Comparison of ENCODE assay signal across 8 cellular contexts in genomic region chr19:10086904-10087256, GRCh38. TPM values are rescaled to one million over a fixed set of nuclear protein-coding genes. Genes with fewer than 3 reads are reported as not detected.
A peak's percentile ranks its signal among the peaks of the same experiment; 100 is the strongest.
DNase-seq lines count a peak whose midpoint lies in the region; ATAC-seq and TF ChIP-seq lines count a peak whose summit lies in the region.

No MANE protein-coding gene starts in this region.

- H3K27me3 ChIP-seq in esophagus squamous epithelium, result no peaks in the 10 kb centered on the region
- H3K27me3 ChIP-seq in trophoblast cell (ENCODE audit: insufficient read depth, low read length), result peaks cover 19% of the 10 kb centered on the region

- H3K9ac ChIP-seq in trophoblast cell (ENCODE audit: low read length), result no peak overlapping the region

- no peaks in the 10 kb centered on the region for H3K79me2 ChIP-seq in trophoblast cell (ENCODE audit: control insufficient read depth, insufficient read depth, low read length, poor library complexity)

- no peak overlapping the region for H4K12ac ChIP-seq in trophoblast cell (ENCODE audit: low read depth, low read length)

- no peak overlapping the region for H2AK5ac ChIP-seq in trophoblast cell (ENCODE audit: low read length)

- no peak for TF ChIP-seq CTCF in esophagus squamous epithelium (IDR thresholded peaks at IDR 0.05)

- H4K8ac ChIP-seq in trophoblast cell (ENCODE audit: low read depth, low read length), result no peak overlapping the region

- H3K36me3 ChIP-seq in esophagus squamous epithelium, result peaks cover 0 to 31% (median 10%) of the 10 kb centered on the region in 3 donors
- no peaks in the 10 kb centered on the region for H3K36me3 ChIP-seq in trophoblast cell (ENCODE audit: control insufficient read depth in 1 of 2, insufficient read depth in 2 of 2, low read length in 2 of 2)

- H3K9me3 ChIP-seq in esophagus squamous epithelium, result no peaks in the 10 kb centered on the region
- H3K9me3 ChIP-seq in trophoblast cell (ENCODE audit: insufficient read depth, low read depth, low read length), result peaks cover 5% of the 10 kb centered on the region

- H3K4ac ChIP-seq in trophoblast cell (ENCODE audit: low read depth, low read length), result no peak overlapping the region

- H2BK5ac ChIP-seq in trophoblast cell (ENCODE audit: low read depth, low read length, poor library complexity), result no peak overlapping the region

- H3K4me3 ChIP-seq in GM08714 (ENCODE audit: low read length), result peak overlapping the region; percentile 89
- peak overlapping the region; percentile 89 to 99 (median 99) for H3K4me3 ChIP-seq in esophagus squamous epithelium
- no peak overlapping the region for H3K4me3 ChIP-seq in trophoblast cell (ENCODE audit: low read depth, low read length)

- H3K14ac ChIP-seq in trophoblast cell (ENCODE audit: low read length), result no peak overlapping the region

- no peak for ATAC-seq in HG02970 (IDR thresholded peaks at IDR 0.05; ENCODE audit: low FRiP score, unreplicated experiment)

- peak overlapping the region; percentile 81 for H3K4me2 ChIP-seq in trophoblast cell (ENCODE audit: low read length)

- H3K4me1 ChIP-seq in esophagus squamous epithelium, result peaks cover 4 to 24% (median 17%) of the 10 kb centered on the region in 3 donors
- H3K4me1 ChIP-seq in trophoblast cell (ENCODE audit: control insufficient read depth in 1 of 2, insufficient read depth in 2 of 2, low read length in 2 of 2), result peaks cover 3 to 4% of the 10 kb centered on the region in 2 experiments

- no peaks in the 10 kb centered on the region for H3K79me1 ChIP-seq in trophoblast cell (ENCODE audit: low read length)

- peak overlapping the region; percentile 89 to 94 (median 91) for H3K27ac ChIP-seq in esophagus squamous epithelium
- H3K27ac ChIP-seq in trophoblast cell (ENCODE audit: low read depth, low read length), result no peak overlapping the region

- DNase-seq in activated CD4-positive, alpha-beta T cell treated with anti-CD3 and anti-CD28 coated beads, Interleukin-2, amount 50 U/mL, for 1 hour, result peak; percentile 30
- DNase-seq in esophagus squamous epithelium (lab: John Stamatoyannopoulos, UW), result no peak
- DNase-seq in trophoblast cell, result no peak
- no peak for DNase-seq in hippocampal formation (lab: John Stamatoyannopoulos, UW)
- no peak for DNase-seq in glomerular visceral epithelial cell (ENCODE audit: extremely low spot score)
- DNase-seq in NCI-H446 treated with DMSO at 0.1 percent for 48 hours (lab: John Stamatoyannopoulos, UW), result no peak

- WGBS in esophagus squamous epithelium, 2 donors, result 20% methylated on average over 1 of the region's 26 CpGs; no CpG with 5 or more reads in 1 of the 2 donors
- no CpG with 5 or more reads among the region's 26 CpGs for WGBS in trophoblast cell (ENCODE audit: extremely low coverage, insufficient coverage, insufficient read length)

- no peak overlapping the region for H2AFZ ChIP-seq in trophoblast cell (ENCODE audit: insufficient read depth, low read length, poor library complexity)

- intact Hi-C loops in esophagus squamous epithelium (cut with DNase I), result no loop called here

- no peak overlapping the region for H3K18ac ChIP-seq in trophoblast cell (ENCODE audit: low read length)

- H2BK120ac ChIP-seq in trophoblast cell (ENCODE audit: insufficient read depth, low read length, poor library complexity), result no peak overlapping the region

- H3K23ac ChIP-seq in trophoblast cell (ENCODE audit: low read length), result no peak overlapping the region

- TF ChIP-seq POLR2A in esophagus squamous epithelium (IDR thresholded peaks at IDR 0.05), result no peak

- no peak overlapping the region for H4K91ac ChIP-seq in trophoblast cell (ENCODE audit: low read depth, low read length)

- no peak overlapping the region for H2BK12ac ChIP-seq in trophoblast cell (ENCODE audit: low read length)

RNA-seq across cellular contexts. Expression of gene SHFL, which starts 0.8 kb away (rescaled TPM):
- total RNA-seq in esophagus squamous epithelium, result 10 to 100 TPM in 3 of 4 donors, 1 to 10 TPM in 1; 10.0 to 23.7 (median 14.7) TPM
- polyA plus RNA-seq in trophoblast cell (2013), result 1.2 and 1.3 TPM in 2 replicates

RNA-seq across cellular contexts. Expression of gene ANGPTL6, which starts 15.6 kb away (rescaled TPM):
- under 1 TPM in 1 of 4 donors, not detected in 3; 0.42 TPM for total RNA-seq in esophagus squamous epithelium
- polyA plus RNA-seq in trophoblast cell (2013), result 0.04 TPM in 1 of 2 replicates, not detected in the other

RNA-seq across cellular contexts. Expression of gene PPAN, which starts 19.3 kb away (rescaled TPM):
- 10 to 100 TPM; 31.9 to 56.1 (median 39.6) TPM for total RNA-seq in esophagus squamous epithelium
- 31.7 and 31.9 TPM in 2 replicates for polyA plus RNA-seq in trophoblast cell (2013)

RNA-seq across cellular contexts. Expression of gene P2RY11, which starts 24.6 kb away (rescaled TPM):
- total RNA-seq in esophagus squamous epithelium, result 1 to 10 TPM; 2.9 to 9.2 (median 5.8) TPM
- 4.1 and 4.5 TPM in 2 replicates for polyA plus RNA-seq in trophoblast cell (2013)

RNA-seq across cellular contexts. Expression of gene EIF3G, which starts 32.8 kb away (rescaled TPM):
- total RNA-seq in esophagus squamous epithelium, result 100 to 1,000 TPM; 146 to 253 (median 183) TPM
- polyA plus RNA-seq in trophoblast cell (2013), result 186 and 187 TPM in 2 replicates
